In the genomic region with DNA sequence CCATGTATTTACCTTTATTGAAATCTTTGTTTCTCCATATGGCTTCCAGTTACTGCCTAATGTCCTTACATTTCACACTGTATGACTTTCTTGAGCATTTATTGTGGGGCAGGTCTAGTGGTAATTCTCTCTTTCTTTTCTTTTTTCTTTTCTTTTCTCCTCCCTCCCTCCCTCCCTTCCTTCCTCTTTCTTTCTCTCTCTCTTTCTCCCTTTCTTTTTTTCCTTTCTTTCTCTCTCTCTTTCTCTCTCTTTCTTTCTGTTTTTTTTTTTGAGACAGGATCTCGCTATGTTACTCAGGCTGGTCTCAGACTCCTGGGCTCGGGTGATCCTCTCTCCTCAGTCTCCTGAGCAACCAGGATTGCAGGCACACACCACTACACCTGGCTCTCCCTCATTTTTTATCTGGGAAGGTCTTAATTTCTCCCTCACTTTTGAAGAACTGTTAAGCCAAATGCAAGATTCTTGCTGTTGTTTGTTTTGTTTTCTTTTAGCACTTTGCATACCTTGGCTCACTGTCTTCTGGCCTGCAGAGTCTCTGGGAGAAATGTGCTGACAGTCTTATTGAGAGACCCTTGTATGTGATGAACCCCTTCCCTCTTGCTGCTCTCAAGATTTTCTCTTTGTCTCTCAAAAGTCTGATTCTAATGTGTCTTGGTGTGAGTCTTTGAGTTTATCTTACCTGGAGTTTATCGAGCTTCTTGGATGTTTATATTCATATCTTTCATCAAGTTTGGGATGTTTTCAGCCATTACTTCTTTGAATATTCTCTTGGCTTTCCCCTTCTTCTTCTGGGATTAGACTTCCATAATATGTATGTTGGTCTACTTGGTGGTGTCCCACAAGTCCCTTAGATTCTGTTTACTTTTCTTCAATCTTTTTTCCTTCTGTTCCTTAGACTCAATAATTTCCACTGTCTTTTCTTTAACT, we compare ENCODE assay signal across 9 cellular contexts.
"Had no signal": no experiment of that assay in that cellular context is flagged by ENCODE, and none has a peak within 500 bp of the region (broad histone marks: within the 10 kb centered on the region; RNA-seq: fewer than 3 reads in every experiment).

No MANE protein-coding gene starts in this region.

- H3K27ac ChIP-seq: GM23248, HL-60 had no signal

- H3K9me3 ChIP-seq: HAP-1 had no signal

- H3K4me1 Mint-ChIP-seq: IgD-negative memory B cell had no signal

- H3K36me3 Mint-ChIP-seq: IgD-negative memory B cell had no signal

- DNase-seq: GM23248, GOT3, H7, HFFc6, KG1 had no signal

- H3K9ac ChIP-seq: GM23248 had no signal

- H3K4me3 ChIP-seq: GM23248, HAP-1 had no signal

- ATAC-seq: HepG2 had no signal

- H2AFZ ChIP-seq: GM23248 had no signal

- FAIRE-seq: HepG2 had no signal

- H3K27ac Mint-ChIP-seq: HFFc6, IgD-negative memory B cell had no signal

- H3K4me3 Mint-ChIP-seq: HFFc6 had no signal

- H3K4me1 ChIP-seq: HAP-1 had no signal

- H3K36me3 ChIP-seq: HAP-1 had no signal
